In genomic region chr6:153442096-153442495, GRCh38 we compare ENCODE assay signal across 18 cellular contexts.
DNase-seq lines count a peak whose midpoint lies in the region; ATAC-seq and TF ChIP-seq lines count a peak whose summit lies in the region.
"Had no signal": no experiment of that assay in that cellular context is flagged by ENCODE, and none has a peak within 500 bp of the region (broad histone marks: within the 10 kb centered on the region; RNA-seq: fewer than 3 reads in every experiment).

No MANE protein-coding gene starts in this region.

- H2AFZ ChIP-seq in OCI-LY7 (ENCODE audit: low read length) = no peak overlapping the region

- peaks cover 31% of the 10 kb centered on the region for H3K36me3 Mint-ChIP-seq in WTC11

- no TSS peak for BruUV-seq in OCI-LY7 (replicated peaks; lab: Mats Ljungman, UMichigan)

- POLR2A ChIA-PET in WTC11 (lab: Charles Lee) = no interaction called here
- POLR2A ChIA-PET in OCI-LY7 (lab: Charles Lee) = no interaction called here

- peak overlapping the region; percentile 34 for H3K4me3 Mint-ChIP-seq in WTC11
- H3K4me3 Mint-ChIP-seq: CD4-positive, alpha-beta T cell; HFFc6 had no signal

- no peak for DNase-seq in WTC11 (ENCODE audit: low spot score)
- no peak for DNase-seq in cerebellar nuclear complex (lab: John Stamatoyannopoulos, UW)
- no peak for DNase-seq in OCI-LY7 (ENCODE audit: low spot score)
- DNase-seq in NCI-H526 treated with DMSO at 0.1 percent for 48 hours (lab: John Stamatoyannopoulos, UW) = no peak
- no peak for DNase-seq in inferior parietal cortex (ENCODE audit: extremely low spot score)
- DNase-seq: ACHN; BE2C; Caco-2; CD4-positive, alpha-beta T cell; DMS153; DMS79 treated with DMSO at 0.1 percent for 48 hours; HFFc6 had no signal

- peaks cover 26% of the 10 kb centered on the region for H3K9me3 Mint-ChIP-seq in WTC11

- H3K9ac ChIP-seq in HUES48 (ENCODE audit: low read depth, low read length) = no peak overlapping the region
- no peak overlapping the region for H3K9ac ChIP-seq in iPS-20b (ENCODE audit: low read depth, low read length)
- H3K9ac ChIP-seq: KMS-11 had no signal

- ATAC-seq in WTC11 = peak; percentile 80
- ATAC-seq: GM12878, HCT116 had no signal

- peak overlapping the region; percentile 99 for H3K27ac Mint-ChIP-seq in WTC11
- H3K27ac Mint-ChIP-seq: CD4-positive, alpha-beta T cell; HFFc6 had no signal

- H3K4me1 Mint-ChIP-seq in WTC11 = peaks cover 56% of the 10 kb centered on the region

- H3K4me1 ChIP-seq in HUES48 (ENCODE audit: control insufficient read depth, insufficient read depth, low read length) (peaks cover 46% of the 10 kb centered on the region), iPS-20b (ENCODE audit: insufficient read depth, low read length) (peaks cover 20% of the 10 kb centered on the region; the same call in 1 of the 2 replicates), OCI-LY7 (ENCODE audit: insufficient read depth, low read length, poor library complexity, severe bottlenecking) (no peaks in the 10 kb centered on the region)
- H3K4me1 ChIP-seq: BE2C, Caco-2 had no signal

- TF ChIP-seq CTCF in WTC11 (IDR thresholded peaks at IDR 0.05) = no peak
- TF ChIP-seq CTCF in OCI-LY7 (conservative IDR thresholded peaks at IDR 0.05; ENCODE audit: low read length) = no peak

- no peaks in the 10 kb centered on the region for H4K20me1 ChIP-seq in OCI-LY7 (ENCODE audit: insufficient read depth, low read length)

- CTCF ChIA-PET in WTC11 (lab: Charles Lee) = no interaction called here
- CTCF ChIA-PET in OCI-LY7 (lab: Charles Lee; ENCODE audit: unreplicated experiment) = no interaction called here

- H3K27ac ChIP-seq in HUES48 (ENCODE audit: low read depth, low read length) (peak overlapping the region; percentile 92), iPS-20b (ENCODE audit: low read length) (no peak overlapping the region), OCI-LY7 (ENCODE audit: low read depth, low read length, poor library complexity, severe bottlenecking) (no peak overlapping the region)
- H3K27ac ChIP-seq: C4-2B, KMS-11 had no signal

- no peaks in the 10 kb centered on the region for H3K79me2 ChIP-seq in OCI-LY7 (ENCODE audit: insufficient read depth, low read depth, low read length)

- H3K9me2 ChIP-seq in OCI-LY7 (ENCODE audit: insufficient read depth, low read length) = no peaks in the 10 kb centered on the region

- intact Hi-C loops in OCI-LY7 (cut with micrococcal nuclease; ENCODE audit: unreplicated experiment) = no loop called here

- no peaks in the 10 kb centered on the region; the same call in 1 of the 2 replicates for H3K27me3 Mint-ChIP-seq in WTC11 (ENCODE audit: low read depth)
- H3K27me3 Mint-ChIP-seq: CD4-positive, alpha-beta T cell had no signal

- peaks cover 18% of the 10 kb centered on the region for H3K9me3 ChIP-seq in HUES48 (ENCODE audit: control insufficient read depth, insufficient read depth, low read length)
- peaks cover 9% of the 10 kb centered on the region for H3K9me3 ChIP-seq in iPS-20b (ENCODE audit: insufficient read depth, low read depth, low read length)
- no peaks in the 10 kb centered on the region for H3K9me3 ChIP-seq in OCI-LY7 (ENCODE audit: low read length)
- H3K9me3 ChIP-seq: BE2C, Caco-2 had no signal

- H3K4me2 ChIP-seq in OCI-LY7 (ENCODE audit: low read length) = no peak overlapping the region
- H3K4me2 ChIP-seq: KMS-11 had no signal

- H3K4me3 ChIP-seq in HUES48 (ENCODE audit: low read depth, low read length) (no peak overlapping the region), iPS-20b (ENCODE audit: low read length) (peak overlapping the region; percentile 22; the same call in 1 of the 2 replicates), OCI-LY7 (ENCODE audit: low read depth, low read length, poor library complexity, severe bottlenecking) (no peak overlapping the region)
- H3K4me3 ChIP-seq: GM12878 had no signal

- H3K27me3 ChIP-seq in HUES48 (ENCODE audit: control insufficient read depth, insufficient read depth, low read length) = no peaks in the 10 kb centered on the region
- no peaks in the 10 kb centered on the region for H3K27me3 ChIP-seq in iPS-20b (ENCODE audit: insufficient read depth, low read length)
- H3K27me3 ChIP-seq: BE2C had no signal

- no peaks in the 10 kb centered on the region for H3K36me3 ChIP-seq in HUES48 (ENCODE audit: control insufficient read depth, insufficient read depth, low read length)
- H3K36me3 ChIP-seq in iPS-20b (ENCODE audit: insufficient read depth, low read depth, low read length) = 0 out of 2 replicates have a peak, but pooled peaks cover 5% of the 10 kb centered on the region
- no peaks in the 10 kb centered on the region for H3K36me3 ChIP-seq in OCI-LY7 (ENCODE audit: insufficient read depth, low read length)
- H3K36me3 ChIP-seq: BE2C had no signal

TF ChIP-seq in WTC11, 78 proteins besides CTCF, POLR2A, EP300 and RAD21:
- TF ChIP-seq NFATC4 (CRISPR knock-in tag; IDR thresholded peaks at IDR 0.05) (no peak), E2F1 (CRISPR knock-in tag; IDR thresholded peaks at IDR 0.05) (no peak), PRDM15 (CRISPR knock-in tag; IDR thresholded peaks at IDR 0.05) (0 out of 2 replicates have a peak, but pooled peaks have one; percentile 43)
